Comparison of ENCODE assay signal across 1 cellular context in genomic region chr5:172479034-172479783, GRCh38.
TF ChIP-seq lines count a peak whose summit lies in the region.

No MANE protein-coding gene starts in this region.

TF ChIP-seq in SK-N-SH, 30 proteins besides CTCF, POLR2A, EP300 and RAD21 (continued from another document):
- TF ChIP-seq IRF3 (IDR thresholded peaks at IDR 0.05; ENCODE audit: low read depth, low read length) (no peak), EZH2phosphoT487 (IDR thresholded peaks at IDR 0.05; ENCODE audit: borderline replicate concordance, low read depth) (no peak), RFX5 (IDR thresholded peaks at IDR 0.05; ENCODE audit: low read length) (no peak), NRF1 (IDR thresholded peaks at IDR 0.05; ENCODE audit: low read depth, low read length) (0 out of 2 replicates have a peak, but pooled peaks have one; percentile 29), TCF12 (IDR thresholded peaks at IDR 0.05) (no peak), JUND (IDR thresholded peaks at IDR 0.05) (no peak), SMC3 (IDR thresholded peaks at IDR 0.05; ENCODE audit: low read depth, low read length) (peak; percentile 99), POLR2AphosphoS5 (IDR thresholded peaks at IDR 0.05; ENCODE audit: low read depth, low read length) (no peak)
- TF ChIP-seq, protein P1, sequence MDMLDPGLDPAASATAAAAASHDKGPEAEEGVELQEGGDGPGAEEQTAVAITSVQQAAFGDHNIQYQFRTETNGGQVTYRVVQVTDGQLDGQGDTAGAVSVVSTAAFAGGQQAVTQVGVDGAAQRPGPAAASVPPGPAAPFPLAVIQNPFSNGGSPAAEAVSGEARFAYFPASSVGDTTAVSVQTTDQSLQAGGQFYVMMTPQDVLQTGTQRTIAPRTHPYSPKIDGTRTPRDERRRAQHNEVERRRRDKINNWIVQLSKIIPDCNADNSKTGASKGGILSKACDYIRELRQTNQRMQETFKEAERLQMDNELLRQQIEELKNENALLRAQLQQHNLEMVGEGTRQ (IDR thresholded peaks at IDR 0.05; ENCODE audit: borderline replicate concordance, low read depth, low read length): no peak
